In the genomic region with DNA sequence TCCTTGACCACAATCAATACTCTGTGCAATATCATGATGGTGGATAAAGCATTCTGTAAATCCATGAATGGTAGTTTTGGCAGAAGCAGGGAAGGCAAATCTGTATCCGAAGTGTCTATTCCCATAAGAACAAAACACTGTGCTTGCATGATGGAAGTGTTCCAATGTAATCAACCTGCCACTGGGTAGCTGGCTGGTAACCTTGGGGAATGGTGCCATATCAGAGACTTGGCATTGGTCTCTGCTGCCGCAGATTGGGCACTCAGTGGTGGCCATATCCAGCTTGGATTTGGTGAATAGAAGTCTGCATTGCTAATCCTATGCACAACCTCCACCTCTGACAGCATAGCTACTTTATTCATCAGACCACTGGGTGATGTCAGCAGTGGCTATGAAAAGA, we compare ENCODE assay signal across 18 cellular contexts.
"Had no signal": no experiment of that assay in that cellular context is flagged by ENCODE, and none has a peak within 500 bp of the region (broad histone marks: within the 10 kb centered on the region; RNA-seq: fewer than 3 reads in every experiment).

No MANE protein-coding gene starts in this region.

- FAIRE-seq: kidney had no signal

- H3K9me3 ChIP-seq: thyroid gland, upper lobe of right lung had no signal

- ATAC-seq: activated T-cell treated with anti-CD3 and anti-CD28 coated beads, Interleukin-2, amount 50 U/mL, for 4 hours; foreskin keratinocyte; naive thymus-derived CD4-positive, alpha-beta T cell; upper lobe of right lung had no signal

- H3K4me1 ChIP-seq: foreskin keratinocyte, neural progenitor cell, thyroid gland, upper lobe of right lung had no signal

- H3K27ac ChIP-seq: foreskin keratinocyte, neural progenitor cell, thyroid gland, upper lobe of right lung had no signal

- H3K27me3 ChIP-seq: foreskin keratinocyte, neural progenitor cell, thyroid gland, upper lobe of right lung had no signal

- H3K36me3 ChIP-seq: neural progenitor cell, thyroid gland, upper lobe of right lung had no signal

- H3K4me3 ChIP-seq: neural progenitor cell, thyroid gland, upper lobe of right lung had no signal

- DNase-seq: activated CD4-positive, alpha-beta T cell treated with anti-CD3 and anti-CD28 coated beads for 4 hours; activated CD4-positive, alpha-beta T cell treated with anti-CD3 and anti-CD28 coated beads, Interleukin-2, amount 50 U/mL, for 48 hours; activated CD4-positive, CD25-positive, alpha-beta regulatory T cell; activated CD8-positive, alpha-beta memory T cell treated with anti-CD3 and anti-CD28 coated beads, Interleukin-2, amount 50 U/mL, for 48 hours; activated naive CD4-positive, alpha-beta T cell treated with Interleukin-2 at 50 U/mL for 16 hours; activated naive CD8-positive, alpha-beta T cell treated with anti-CD3 and anti-CD28 coated beads for 36 hours; activated T-cell treated with anti-CD3 and anti-CD28 coated beads, Interleukin-2, amount 50 U/mL, for 4 hours; amniotic stem cell; effector CD4-positive, alpha-beta T cell; erythroblast; foreskin keratinocyte; kidney; naive thymus-derived CD4-positive, alpha-beta T cell; stimulated activated CD4-positive, alpha-beta T cell treated with anti-CD3 and anti-CD28 coated beads, Interleukin-4, amount 100 ng/mL, for 24 hours; stimulated activated naive CD4-positive, alpha-beta T cell treated with Interleukin-2 at 50 U/mL for 16 hours; thyroid gland; upper lobe of right lung had no signal
